Comparison of ENCODE assay signal across 9 cellular contexts in genomic region chr11:68373810-68374501, GRCh38.
DNase-seq lines count a peak whose midpoint lies in the region; TF ChIP-seq lines count a peak whose summit lies in the region.
"Had no signal": no experiment of that assay in that cellular context is flagged by ENCODE, and none has a peak within 500 bp of the region (broad histone marks: within the 10 kb centered on the region; RNA-seq: fewer than 3 reads in every experiment).

No MANE protein-coding gene starts in this region.

- TF ChIP-seq CTCF in breast epithelium (IDR thresholded peaks at IDR 0.05) (no peak), MCF 10A (IDR thresholded peaks at IDR 0.05; ENCODE audit: unreplicated experiment) (no peak)

- peaks cover 25% of the 10 kb centered on the region for H3K36me3 Mint-ChIP-seq in MCF 10A (ENCODE audit: insufficient read depth, unreplicated experiment)
- H3K36me3 Mint-ChIP-seq: CD4-positive, alpha-beta memory T cell had no signal

- H3K4me1 Mint-ChIP-seq in MCF 10A (ENCODE audit: insufficient read depth, unreplicated experiment) = no peaks in the 10 kb centered on the region
- H3K4me1 Mint-ChIP-seq: CD4-positive, alpha-beta memory T cell had no signal

- DNase-seq in breast epithelium (ENCODE audit: low spot score in 2 of 2) (no peak), MCF 10A (ENCODE audit: unreplicated experiment) (no peak), erythroblast (lab: John Stamatoyannopoulos, UW) (peak; percentile 41 to 43), myocyte (ENCODE audit: low read depth) (peak; percentile 81), T-helper 9 cell (no peak), kidney glomerular epithelial cell (lab: John Stamatoyannopoulos, UW) (no peak), HK-2 (ENCODE audit: unreplicated experiment) (no peak), kidney tubule cell (ENCODE audit: low spot score) (no peak)
- DNase-seq: CD4-positive, alpha-beta memory T cell had no signal

- H3K9me3 ChIP-seq in breast epithelium = no peaks in the 10 kb centered on the region

- no peaks in the 10 kb centered on the region for H3K36me3 ChIP-seq in breast epithelium

- no peaks in the 10 kb centered on the region for H3K9me3 Mint-ChIP-seq in MCF 10A (ENCODE audit: unreplicated experiment)
- H3K9me3 Mint-ChIP-seq: CD4-positive, alpha-beta memory T cell had no signal

- no peak for TF ChIP-seq POLR2A in breast epithelium (IDR thresholded peaks at IDR 0.05)
- no peak for TF ChIP-seq POLR2A in erythroblast (IDR thresholded peaks at IDR 0.05; ENCODE audit: low read length)

- CTCF ChIA-PET in MCF 10A (lab: Yijun Ruan, JAX) = interaction anchor here (0.8 to 2.0 kb wide), 3 partner anchors 9 to 117 kb away, joined by 4 to 7 read pairs (median 7); no protein-coding TSS in a partner anchor

- intact Hi-C loops in breast epithelium (cut with DNase I; ENCODE audit: low total_unique reads) = no loop called here
- intact Hi-C loops in MCF 10A (cut with micrococcal nuclease) = no loop called here

- H3K27ac Mint-ChIP-seq in MCF 10A (ENCODE audit: low read depth, unreplicated experiment) = no peak overlapping the region
- H3K27ac Mint-ChIP-seq: CD4-positive, alpha-beta memory T cell had no signal

- H3K27ac ChIP-seq in breast epithelium = peak overlapping the region; percentile 34 to 91

- peak overlapping the region in 1 of 3 donors; percentile 14 for H3K4me3 ChIP-seq in breast epithelium

- no peaks in the 10 kb centered on the region for H3K27me3 ChIP-seq in breast epithelium

- no TSS peak for BruUV-seq in MCF 10A (replicated peaks; lab: Mats Ljungman, UMichigan)

- H3K4me1 ChIP-seq in breast epithelium = peaks cover 4 to 11% of the 10 kb centered on the region in 2 donors

- POLR2A ChIA-PET in MCF 10A (lab: Yijun Ruan, JAX) = interaction anchor here (1.5 kb wide), 1 partner anchor 52 kb away, joined by 3 read pairs; no protein-coding TSS in a partner anchor

- H3K27me3 Mint-ChIP-seq in MCF 10A (ENCODE audit: insufficient read depth, unreplicated experiment) = no peaks in the 10 kb centered on the region

- H3K4me3 Mint-ChIP-seq in MCF 10A (ENCODE audit: unreplicated experiment) = no peak overlapping the region
- H3K4me3 Mint-ChIP-seq: CD4-positive, alpha-beta memory T cell had no signal

Comparison
In these comparisons a context has a peak if more than half of its experiments do, and no peak if none do; other contexts are left out.
1. DNase-seq: peak in erythroblast (2 of 2) and myocyte (single experiment); none in breast epithelium (0 of 2), MCF 10A (single experiment), T-helper 9 cell (single experiment), kidney glomerular epithelial cell (single experiment), HK-2 (single experiment) and kidney tubule cell (single experiment).